Comparison of ENCODE assay signal across 26 cellular contexts in genomic region chr17:13996758-13997157, GRCh38.
"Had no signal": no experiment of that assay in that cellular context is flagged by ENCODE, and none has a peak within 500 bp of the region (broad histone marks: within the 10 kb centered on the region; RNA-seq: fewer than 3 reads in every experiment).

No MANE protein-coding gene starts in this region.

- H3K27ac Mint-ChIP-seq: activated CD4-positive, alpha-beta memory T cell treated with anti-CD3 and anti-CD28 coated beads, Interleukin-2, amount 10 ng/mL, durations not matched to agents 7 days and 5 days; activated CD4-positive, alpha-beta T cell treated with anti-CD3 and anti-CD28 coated beads, Interleukin-2, amount 10 ng/mL, durations not matched to agents 24 days and 14 days; activated naive CD4-positive, alpha-beta T cell treated with anti-CD3 and anti-CD28 coated beads, Interleukin-2, amount 10 ng/mL, durations not matched to agents 7 days and 5 days; activated T-cell treated with anti-CD3 and anti-CD28 coated beads, Interleukin-2, amount 50 U/mL, for 72 hours; natural killer cell; stimulated activated effector memory CD8-positive, alpha-beta T cell treated with anti-CD3 and anti-CD28 coated beads, Interleukin-12 subunit alpha, Interleukin-12 subunit beta, amount 100 ng/mL, for 72 hours; T-cell; T-helper 2 cell treated with Interferon-gamma antibody and Interleukin-4, amounts not matched to agents 5 μg/mL and 100 μg/mL, for 36 hours had no signal

- H3K36me3 Mint-ChIP-seq: natural killer cell; stimulated activated effector memory CD8-positive, alpha-beta T cell treated with anti-CD3 and anti-CD28 coated beads, Interleukin-12 subunit alpha, Interleukin-12 subunit beta, amount 100 ng/mL, for 72 hours had no signal

- DNase-seq: activated CD4-positive, alpha-beta memory T cell treated with anti-CD3 and anti-CD28 coated beads, Interleukin-2, amount 10 ng/mL, durations not matched to agents 7 days and 5 days; activated CD4-positive, alpha-beta T cell treated with anti-CD3 and anti-CD28 coated beads, Interleukin-2, amount 10 ng/mL, durations not matched to agents 24 days and 14 days; activated effector memory CD4-positive, alpha-beta T cell treated with anti-CD3 and anti-CD28 coated beads, Interleukin-2, amount 50 U/mL, for 16 hours; activated naive CD4-positive, alpha-beta T cell treated with anti-CD3 and anti-CD28 coated beads, Interleukin-2, amount 10 ng/mL, durations not matched to agents 7 days and 5 days; activated T-cell treated with anti-CD3 and anti-CD28 coated beads, Interleukin-2, amount 50 U/mL, for 72 hours; amygdala; dermis blood vessel endothelial cell; effector CD8-positive, alpha-beta T cell; erythroblast; gastrocnemius medialis; midbrain; natural killer cell; small intestine; stimulated activated CD4-positive, alpha-beta T cell treated with anti-CD3 and anti-CD28 coated beads, Interleukin-2, amount 100 ng/mL, for 24 hours; stomach; T-cell had no signal

- H3K4me3 ChIP-seq: cardiac muscle cell, gastrocnemius medialis, lung, stomach, suprapubic skin, tibial nerve had no signal

- H3K4me3 Mint-ChIP-seq: activated CD4-positive, alpha-beta memory T cell treated with anti-CD3 and anti-CD28 coated beads, Interleukin-2, amount 10 ng/mL, durations not matched to agents 7 days and 5 days; activated CD4-positive, alpha-beta T cell treated with anti-CD3 and anti-CD28 coated beads, Interleukin-2, amount 10 ng/mL, durations not matched to agents 24 days and 14 days; activated naive CD4-positive, alpha-beta T cell treated with anti-CD3 and anti-CD28 coated beads, Interleukin-2, amount 10 ng/mL, durations not matched to agents 7 days and 5 days; activated T-cell treated with anti-CD3 and anti-CD28 coated beads, Interleukin-2, amount 50 U/mL, for 72 hours; natural killer cell; stimulated activated effector memory CD8-positive, alpha-beta T cell treated with anti-CD3 and anti-CD28 coated beads, Interleukin-12 subunit alpha, Interleukin-12 subunit beta, amount 100 ng/mL, for 72 hours; T-cell; T-helper 2 cell treated with Interferon-gamma antibody and Interleukin-4, amounts not matched to agents 5 μg/mL and 100 μg/mL, for 36 hours had no signal

- H3K9ac ChIP-seq: parathyroid adenoma had no signal

- H3K36me3 ChIP-seq: cardiac muscle cell, gastrocnemius medialis, stomach, suprapubic skin, tibial nerve had no signal

- ATAC-seq: activated CD4-positive, CD25-positive, alpha-beta regulatory T cell treated with anti-CD3 and anti-CD28 coated beads, Interleukin-2, amount 50 U/mL, for 24 hours; activated T-cell treated with anti-CD3 and anti-CD28 coated beads, Interleukin-2, amount 50 U/mL, for 72 hours; gastrocnemius medialis; left lobe of liver; natural killer cell; stimulated activated effector memory CD8-positive, alpha-beta T cell treated with anti-CD3 and anti-CD28 coated beads, Interleukin-12 subunit alpha, Interleukin-12 subunit beta, amount 100 ng/mL, for 72 hours; T-cell had no signal

- H3K27me3 Mint-ChIP-seq: activated CD4-positive, alpha-beta memory T cell treated with anti-CD3 and anti-CD28 coated beads, Interleukin-2, amount 10 ng/mL, durations not matched to agents 7 days and 5 days; activated CD4-positive, alpha-beta T cell treated with anti-CD3 and anti-CD28 coated beads, Interleukin-2, amount 10 ng/mL, durations not matched to agents 24 days and 14 days; activated naive CD4-positive, alpha-beta T cell treated with anti-CD3 and anti-CD28 coated beads, Interleukin-2, amount 10 ng/mL, durations not matched to agents 7 days and 5 days; T-cell had no signal

- H3K4me1 ChIP-seq: gastrocnemius medialis, suprapubic skin, tibial nerve had no signal

- H3K9me3 ChIP-seq: gastrocnemius medialis, stomach, suprapubic skin, tibial nerve had no signal

- H3K27me3 ChIP-seq: gastrocnemius medialis, stomach, suprapubic skin, tibial nerve had no signal

- H3K4me1 Mint-ChIP-seq: activated CD4-positive, alpha-beta T cell treated with anti-CD3 and anti-CD28 coated beads, Interleukin-2, amount 10 ng/mL, durations not matched to agents 24 days and 14 days; activated naive CD4-positive, alpha-beta T cell treated with anti-CD3 and anti-CD28 coated beads, Interleukin-2, amount 10 ng/mL, durations not matched to agents 7 days and 5 days; natural killer cell; stimulated activated effector memory CD8-positive, alpha-beta T cell treated with anti-CD3 and anti-CD28 coated beads, Interleukin-12 subunit alpha, Interleukin-12 subunit beta, amount 100 ng/mL, for 72 hours; T-cell had no signal

- H2AFZ ChIP-seq: parathyroid adenoma had no signal

- H3K27ac ChIP-seq: cardiac muscle cell, gastrocnemius medialis, parathyroid adenoma, stomach, suprapubic skin, tibial nerve, VCaP had no signal
